21 cellular contexts compared by ENCODE assay signal in genomic region chr7:2668401-2668800, GRCh38. TPM values are rescaled to one million over a fixed set of nuclear protein-coding genes. Genes with fewer than 3 reads are reported as not detected.
A peak's percentile ranks its signal among the peaks of the same experiment; 100 is the strongest.
DNase-seq lines count a peak whose midpoint lies in the region; ATAC-seq and TF ChIP-seq lines count a peak whose summit lies in the region.
"Had no signal": no experiment of that assay in that cellular context is flagged by ENCODE, and none has a peak within 500 bp of the region (broad histone marks: within the 10 kb centered on the region; RNA-seq: fewer than 3 reads in every experiment).

No MANE protein-coding gene starts in this region.

- no peak overlapping the region for H2BK15ac ChIP-seq in neuronal stem cell (ENCODE audit: low read length)

- peak overlapping the region; percentile 82 for H2BK12ac ChIP-seq in neuronal stem cell (ENCODE audit: low read length)

- H3K23ac ChIP-seq in neuronal stem cell (ENCODE audit: low read depth, low read length, poor library complexity) = peak overlapping the region; percentile 25

- H3K36me3 ChIP-seq in BE2C (no peaks in the 10 kb centered on the region), fibroblast of lung (ENCODE audit: control insufficient read depth, insufficient read depth, low read length) (no peaks in the 10 kb centered on the region), neuronal stem cell (replicated peaks in 1 of 2; ENCODE audit: control insufficient read depth in 2 of 2, insufficient read depth in 2 of 2, low read length in 2 of 2) (peaks cover 2 to 6% of the 10 kb centered on the region in 2 donors)
- H3K36me3 ChIP-seq: thyroid gland had no signal

- no peaks in the 10 kb centered on the region for H3K79me1 ChIP-seq in neuronal stem cell (ENCODE audit: low read depth, low read length)

- no peaks in the 10 kb centered on the region for H3K79me2 ChIP-seq in fibroblast of lung (ENCODE audit: control insufficient read depth, insufficient read depth, low read length)

- H3K27ac Mint-ChIP-seq in natural killer cell = no peak overlapping the region
- H3K27ac Mint-ChIP-seq: stimulated activated effector memory CD8-positive, alpha-beta T cell treated with anti-CD3 and anti-CD28 coated beads, Interleukin-12 subunit alpha, Interleukin-12 subunit beta, amount 100 ng/mL, for 72 hours; T-helper 17 cell had no signal

- H4K91ac ChIP-seq in neuronal stem cell (ENCODE audit: low read depth, low read length, poor library complexity) = no peak overlapping the region

- WGBS in neuronal stem cell (ENCODE audit: extremely low coverage in 2 of 2, insufficient read length in 2 of 2, insufficient replicate concordance in 1 of 2), 2 donors = no CpG with 5 or more reads among the region's 6 CpGs

- H3K9ac ChIP-seq in fibroblast of lung (ENCODE audit: insufficient read depth, low read length) = no peak overlapping the region
- H3K9ac ChIP-seq in neuronal stem cell (ENCODE audit: low read depth, low read length, poor library complexity) = no peak overlapping the region

- no peaks in the 10 kb centered on the region for H3K27me3 ChIP-seq in BE2C
- peaks cover 5% of the 10 kb centered on the region for H3K27me3 ChIP-seq in fibroblast of lung (ENCODE audit: control insufficient read depth, insufficient read depth, low read length)
- peaks cover 0 to 2% (median 0%) of the 10 kb centered on the region in 3 experiments for H3K27me3 ChIP-seq in neuronal stem cell (ENCODE audit: control insufficient read depth in 3 of 3, insufficient read depth in 3 of 3, low read depth in 1 of 3, low read length in 3 of 3)
- H3K27me3 ChIP-seq: thyroid gland had no signal

- H3K4me2 ChIP-seq in fibroblast of lung (ENCODE audit: extremely low read depth, insufficient read depth, low read length) (no peak overlapping the region), neuronal stem cell (ENCODE audit: insufficient read depth, low read length, poor library complexity, severe bottlenecking) (no peak overlapping the region)

- H3K14ac ChIP-seq in neuronal stem cell (ENCODE audit: low read length) = no peak overlapping the region

- no peak overlapping the region for H3K4me3 Mint-ChIP-seq in natural killer cell
- H3K4me3 Mint-ChIP-seq: central memory CD8-positive, alpha-beta T cell; stimulated activated effector memory CD8-positive, alpha-beta T cell treated with anti-CD3 and anti-CD28 coated beads, Interleukin-12 subunit alpha, Interleukin-12 subunit beta, amount 100 ng/mL, for 72 hours; T-helper 17 cell had no signal

- no peaks in the 10 kb centered on the region for H3K9me3 ChIP-seq in BE2C
- H3K9me3 ChIP-seq in fibroblast of lung (ENCODE audit: control insufficient read depth, insufficient read depth, low read depth, low read length) = no peaks in the 10 kb centered on the region
- no peaks in the 10 kb centered on the region for H3K9me3 ChIP-seq in neuronal stem cell (replicated peaks in 1 of 2; ENCODE audit: control insufficient read depth in 2 of 2, insufficient read depth in 1 of 2, low read depth in 1 of 2, low read length in 2 of 2)
- H3K9me3 ChIP-seq: thyroid gland had no signal

- TF ChIP-seq CTCF in BE2C (IDR thresholded peaks at IDR 0.05; ENCODE audit: low read depth, low read length) (no peak), fibroblast of lung (conservative IDR thresholded peaks at IDR 0.05 in 1 of 2, IDR thresholded peaks at IDR 0.05 in 1 of 2; ENCODE audit: low read depth in 1 of 2, low read length in 2 of 2) (no peak), natural killer cell (IDR thresholded peaks at IDR 0.05) (no peak)

- H3K9me3 Mint-ChIP-seq in natural killer cell = no peaks in the 10 kb centered on the region
- H3K9me3 Mint-ChIP-seq: central memory CD8-positive, alpha-beta T cell; stimulated activated effector memory CD8-positive, alpha-beta T cell treated with anti-CD3 and anti-CD28 coated beads, Interleukin-12 subunit alpha, Interleukin-12 subunit beta, amount 100 ng/mL, for 72 hours had no signal

- DNase-seq in BE2C = peak; percentile 28
- DNase-seq in HT1080 (ENCODE audit: low read depth) = peak; percentile 46
- DNase-seq in fibroblast of lung (ENCODE audit: low read depth in 2 of 2) = peak; percentile 60 to 91
- DNase-seq in neuronal stem cell (ENCODE audit: low spot score) = no peak
- no peak for DNase-seq in natural killer cell
- no peak for DNase-seq in SK-N-DZ (ENCODE audit: low spot score)
- DNase-seq: activated CD4-positive, alpha-beta T cell treated with anti-CD3 and anti-CD28 coated beads, Interleukin-2, amount 50 U/mL, for 4 hours; GF-D8; head of caudate nucleus; Kasumi-1; NCI-H1417; NCI-H524; occipital lobe; retina; Right ventricle myocardium superior; T-helper 17 cell; thyroid gland had no signal

- H3K27me3 Mint-ChIP-seq in natural killer cell (ENCODE audit: low read depth in 2 of 2) = peaks cover 19 to 23% of the 10 kb centered on the region in 2 donors

- no peak overlapping the region for H3K4ac ChIP-seq in neuronal stem cell (ENCODE audit: low read length)

- intact Hi-C loops in natural killer cell (cut with micrococcal nuclease) = no loop called here

- no peak overlapping the region for H2BK120ac ChIP-seq in neuronal stem cell (ENCODE audit: low read depth, low read length)

- H3K36me3 Mint-ChIP-seq in natural killer cell = no peaks in the 10 kb centered on the region

- H3K4me1 ChIP-seq in BE2C (no peaks in the 10 kb centered on the region), fibroblast of lung (ENCODE audit: control insufficient read depth, extremely low read depth, insufficient read depth, low read length) (no peaks in the 10 kb centered on the region), neuronal stem cell (ENCODE audit: control insufficient read depth in 2 of 2, insufficient read depth in 1 of 2, low read depth in 1 of 2, low read length in 2 of 2) (peaks cover 0 to 2% of the 10 kb centered on the region in 2 donors)

- H2AFZ ChIP-seq in fibroblast of lung (ENCODE audit: low read length) (no peak overlapping the region), neuronal stem cell (ENCODE audit: low read length) (no peak overlapping the region)

- H3K27ac ChIP-seq in fibroblast of lung (ENCODE audit: insufficient read depth, low read length) = no peak overlapping the region
- no peak overlapping the region for H3K27ac ChIP-seq in neuronal stem cell (replicated peaks; ENCODE audit: low read length)
- H3K27ac ChIP-seq: thyroid gland had no signal

- H3K4me3 ChIP-seq in BE2C (ENCODE audit: low read depth, low read length) (no peak overlapping the region), fibroblast of lung (replicated peaks in 1 of 4; ENCODE audit: control extremely low read depth in 1 of 4, insufficient read depth in 1 of 4, low read depth in 3 of 4, low read length in 4 of 4) (no peak overlapping the region), neuronal stem cell (ENCODE audit: low read length in 2 of 2) (no peak overlapping the region)
- H3K4me3 ChIP-seq: thyroid gland had no signal

- no peak overlapping the region for H3K18ac ChIP-seq in neuronal stem cell (ENCODE audit: low read length)

- no peak overlapping the region for H2AK5ac ChIP-seq in neuronal stem cell (ENCODE audit: low read depth, low read length)

- peaks cover 9 to 24% of the 10 kb centered on the region in 2 donors for H3K4me1 Mint-ChIP-seq in natural killer cell

- no peaks in the 10 kb centered on the region for H4K20me1 ChIP-seq in fibroblast of lung (ENCODE audit: control insufficient read depth, extremely low read depth, insufficient read depth, low read length)

- ATAC-seq in HG02840 (IDR thresholded peaks at IDR 0.05; ENCODE audit: low FRiP score, unreplicated experiment) = no peak
- ATAC-seq in HG02798 (IDR thresholded peaks at IDR 0.05; ENCODE audit: poor library complexity, unreplicated experiment) = no peak
- no peak for ATAC-seq in natural killer cell
- ATAC-seq: stimulated activated effector memory CD8-positive, alpha-beta T cell treated with anti-CD3 and anti-CD28 coated beads, Interleukin-12 subunit alpha, Interleukin-12 subunit beta, amount 100 ng/mL, for 72 hours; T-helper 17 cell had no signal

- no peak overlapping the region for H2BK5ac ChIP-seq in neuronal stem cell (ENCODE audit: low read length)

- H4K8ac ChIP-seq in neuronal stem cell (ENCODE audit: low read depth, low read length) = no peak overlapping the region

RNA-seq across cellular contexts. Expression of gene AMZ1, which starts 19.6 kb away (rescaled TPM):
- polyA plus RNA-seq in BE2C (2012; ENCODE audit: insufficient read depth, insufficient read length, low read depth) = 2.3 TPM
- total RNA-seq in HT1080 (2014; rRNA removed; shearing (Covaris generic)) = not detected in 2 replicates
- not detected in 2 replicates for polyA plus RNA-seq in HT1080 (2015; cell fraction: cytosol; rRNA removed)
- polyA plus RNA-seq in HT1080 (2015; cell fraction: nucleus; rRNA removed) = 0.03 TPM in 1 of 2 replicates, not detected in the other
- total RNA-seq in fibroblast of lung (0.26 and 0.33 TPM in 2 replicates), natural killer cell (1 to 10 TPM in 1 of 3 donors, under 1 TPM in 2; 0.07 to 1.2 (median 0.27) TPM)
- 0.23 and 0.26 TPM in 2 replicates for polyA plus RNA-seq in fibroblast of lung
- polyA plus RNA-seq in fibroblast of lung (2012) = 0.21 and 0.22 TPM in 2 replicates
- polyA minus RNA-seq in fibroblast of lung (ENCODE audit: low replicate concordance) = 0.26 and 0.82 TPM in 2 replicates
- polyA plus RNA-seq in neuronal stem cell (2013, experiment 1 of 2) = 0.04 TPM
- 0.01 TPM for polyA plus RNA-seq in neuronal stem cell (2013, experiment 2 of 2)
- 0.05 and 0.06 TPM in 2 replicates for polyA plus RNA-seq in SK-N-DZ (2014; cell fraction: cytosol; rRNA removed)
- polyA plus RNA-seq in SK-N-DZ (2014; cell fraction: nucleus; rRNA removed) = 0.29 TPM in 1 of 2 replicates, not detected in the other

RNA-seq across cellular contexts. Expression of gene TTYH3, which starts 36.6 kb away (rescaled TPM):
- polyA plus RNA-seq in BE2C (2012; ENCODE audit: insufficient read depth, insufficient read length, low read depth) = 127 TPM
- 16.6 and 24.8 TPM in 2 replicates for total RNA-seq in HT1080 (2014; rRNA removed; shearing (Covaris generic))
- polyA plus RNA-seq in HT1080 (2015; cell fraction: cytosol; rRNA removed) = 77.7 and 83.3 TPM in 2 replicates
- 70.3 and 77.1 TPM in 2 replicates for polyA plus RNA-seq in HT1080 (2015; cell fraction: nucleus; rRNA removed)
- total RNA-seq in fibroblast of lung (15.4 and 19.7 TPM in 2 replicates), natural killer cell (10 to 100 TPM; 38.3 to 47.1 (median 42.4) TPM)
- 17.4 and 24.5 TPM in 2 replicates for polyA plus RNA-seq in fibroblast of lung
- polyA plus RNA-seq in fibroblast of lung (2012) = 53.0 and 66.0 TPM in 2 replicates
- polyA minus RNA-seq in fibroblast of lung (ENCODE audit: low replicate concordance) = 31.5 and 42.5 TPM in 2 replicates
- polyA plus RNA-seq in neuronal stem cell (2013, experiment 1 of 2) = 136 TPM
- polyA plus RNA-seq in neuronal stem cell (2013, experiment 2 of 2) = 133 TPM
- 29.1 and 30.3 TPM in 2 replicates for polyA plus RNA-seq in SK-N-DZ (2014; cell fraction: cytosol; rRNA removed)
- 37.3 and 64.0 TPM in 2 replicates for polyA plus RNA-seq in SK-N-DZ (2014; cell fraction: nucleus; rRNA removed)

Comparison
In these comparisons a context has a peak if more than half of its experiments do, and no peak if none do; other contexts are left out.
1. DNase-seq: peak in BE2C (single experiment), HT1080 (single experiment) and fibroblast of lung (2 of 2); none in neuronal stem cell (single experiment), natural killer cell (single experiment) and SK-N-DZ (single experiment).